ENCODE assay signal across 13 cellular contexts in genomic region chr1:163922743-163923186, GRCh38.
DNase-seq lines count a peak whose midpoint lies in the region; ATAC-seq and TF ChIP-seq lines count a peak whose summit lies in the region.
"Had no signal": no experiment of that assay in that cellular context is flagged by ENCODE, and none has a peak within 500 bp of the region (broad histone marks: within the 10 kb centered on the region; RNA-seq: fewer than 3 reads in every experiment).

No MANE protein-coding gene starts in this region.

- no peaks in the 10 kb centered on the region for H3K4me1 Mint-ChIP-seq in T-cell

- peaks cover 4 to 14% (median 5%) of the 10 kb centered on the region in 3 donors for H3K9me3 Mint-ChIP-seq in T-cell

- TF ChIP-seq CTCF in 22Rv1 (IDR thresholded peaks at IDR 0.05) = no peak
- TF ChIP-seq CTCF in NB4 (IDR thresholded peaks at IDR 0.05; ENCODE audit: low read depth, low read length) = no peak

- H3K27ac ChIP-seq in 22Rv1 = peak overlapping the region; percentile 38
- H3K27ac ChIP-seq: colonic mucosa, ovary had no signal

- H3K27me3 Mint-ChIP-seq in T-cell = no peaks in the 10 kb centered on the region

- H3K27ac Mint-ChIP-seq in T-cell = no peak overlapping the region
- H3K27ac Mint-ChIP-seq: activated T-cell treated with anti-CD3 and anti-CD28 coated beads, Interleukin-2, amount 50 U/mL, for 72 hours had no signal

- H3K4me3 ChIP-seq in NB4 (ENCODE audit: low read depth, low read length) = peak overlapping the region; percentile 8
- H3K4me3 ChIP-seq: colonic mucosa, ovary had no signal

- no peak overlapping the region for H3K4me3 Mint-ChIP-seq in T-cell
- H3K4me3 Mint-ChIP-seq: activated T-cell treated with anti-CD3 and anti-CD28 coated beads, Interleukin-2, amount 50 U/mL, for 72 hours had no signal

- POLR2A ChIA-PET in T-cell (lab: Charles Lee) = no interaction called here

- DNase-seq in NB4 (ENCODE audit: low read depth) (peak; percentile 81), erythroblast (lab: John Stamatoyannopoulos, UW) (no peak), DMS 273 (lab: John Stamatoyannopoulos, UW; ENCODE audit: unreplicated experiment) (no peak), T-cell (no peak), dedifferentiated amniotic fluid mesenchymal stem cell (ENCODE audit: extremely low spot score) (no peak)
- DNase-seq: activated T-cell treated with anti-CD3 and anti-CD28 coated beads, Interleukin-2, amount 50 U/mL, for 72 hours; AML-193; colonic mucosa; Kasumi-1; ovary had no signal

- H3K36me3 Mint-ChIP-seq in T-cell = no peaks in the 10 kb centered on the region

- TF ChIP-seq POLR2A in NB4 (IDR thresholded peaks at IDR 0.05; ENCODE audit: extremely low read depth, insufficient read length) (no peak), erythroblast (IDR thresholded peaks at IDR 0.05; ENCODE audit: low read length) (no peak)

- ATAC-seq in GM19035 (IDR thresholded peaks at IDR 0.05; ENCODE audit: unreplicated experiment) (peak; percentile 88), HG02870 (IDR thresholded peaks at IDR 0.05; ENCODE audit: unreplicated experiment) (peak; percentile 82), T-cell (replicated peaks in 1 of 4) (no peak)
- ATAC-seq: activated T-cell treated with anti-CD3 and anti-CD28 coated beads, Interleukin-2, amount 50 U/mL, for 72 hours had no signal

- CTCF ChIA-PET in T-cell (lab: Charles Lee) = no interaction called here

Comparison
In these comparisons a context has a peak if more than half of its experiments do, and no peak if none do; other contexts are left out.
1. ATAC-seq: peak in GM19035 (single experiment) and HG02870 (single experiment); none in T-cell (0 of 4).